26 cellular contexts compared by ENCODE assay signal in the genomic region with DNA sequence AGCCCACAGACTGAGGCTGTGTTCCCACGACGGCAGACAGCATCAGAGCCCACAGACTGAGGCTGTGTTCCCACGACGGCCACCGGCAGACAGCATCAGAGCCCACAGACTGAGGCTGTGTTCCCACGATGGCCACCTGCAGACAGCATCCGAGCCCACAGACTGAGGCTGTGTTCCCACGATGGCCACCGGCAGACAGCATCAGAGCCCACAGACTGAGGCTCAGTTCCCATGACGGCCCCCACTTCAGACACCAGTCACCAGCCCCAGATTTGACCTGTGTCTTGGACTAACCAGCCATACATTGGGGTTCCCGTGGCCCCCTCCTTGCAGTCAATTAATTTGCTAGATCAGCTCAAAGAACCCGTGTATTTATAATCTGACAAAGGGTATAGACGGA. TPM values are rescaled to one million over a fixed set of nuclear protein-coding genes. Genes with fewer than 3 reads are reported as not detected.
DNase-seq lines count a peak whose midpoint lies in the region; FAIRE-seq and TF ChIP-seq lines count a peak whose summit lies in the region.
"Had no signal": no experiment of that assay in that cellular context is flagged by ENCODE, and none has a peak within 500 bp of the region (broad histone marks: within the 10 kb centered on the region; RNA-seq: fewer than 3 reads in every experiment).

No MANE protein-coding gene starts in this region.

- peaks cover 0 to 2% of the 10 kb centered on the region in 2 donors for H3K4me1 ChIP-seq in neuronal stem cell (ENCODE audit: control insufficient read depth in 2 of 2, insufficient read depth in 1 of 2, low read depth in 1 of 2, low read length in 2 of 2)
- no peaks in the 10 kb centered on the region for H3K4me1 ChIP-seq in vagina
- H3K4me1 ChIP-seq: BE2C had no signal

- H2AK5ac ChIP-seq in neuronal stem cell (ENCODE audit: low read depth, low read length) = no peak overlapping the region

- peak; percentile 58 for FAIRE-seq in bronchial epithelial cell (lab: Jason Lieb, UNC)
- FAIRE-seq: D721Med, GM18507 had no signal

- H4K91ac ChIP-seq in neuronal stem cell (ENCODE audit: low read depth, low read length, poor library complexity) = no peak overlapping the region

- DNase-seq in activated CD8-positive, alpha-beta memory T cell treated with anti-CD3 and anti-CD28 coated beads for 24 hours = peak; percentile 21
- no peak for DNase-seq in activated CD8-positive, alpha-beta memory T cell treated with anti-CD3 and anti-CD28 coated beads, Interleukin-2, amount 50 U/mL, for 4 hours
- no peak for DNase-seq in bronchial epithelial cell (ENCODE audit: low read depth)
- DNase-seq in neuronal stem cell (ENCODE audit: low spot score) = no peak
- DNase-seq in vagina (ENCODE audit: extremely low spot score in 2 of 2) = peak; percentile 49 to 54
- DNase-seq in retina = no peak
- DNase-seq in stimulated activated CD4-positive, alpha-beta T cell treated with anti-CD3 and anti-CD28 coated beads, Interleukin-12 subunit alpha, Interleukin-12 subunit beta, amount 100 ng/mL, for 4 hours = no peak
- DNase-seq in foreskin fibroblast = no peak
- DNase-seq: ACHN; CD4-positive, alpha-beta T cell; NCI-H1694; NCI-H2029 treated with DMSO at 0.1 percent for 48 hours; NCI-H526 treated with DMSO at 0.1 percent for 48 hours; Right ventricle myocardium superior had no signal

- no peak overlapping the region for H3K4ac ChIP-seq in neuronal stem cell (ENCODE audit: low read length)

- no peak overlapping the region for H2BK120ac ChIP-seq in neuronal stem cell (ENCODE audit: low read depth, low read length)

- H2BK5ac ChIP-seq in neuronal stem cell (ENCODE audit: low read length) = no peak overlapping the region

- no peak overlapping the region for H3K18ac ChIP-seq in neuronal stem cell (ENCODE audit: low read length)

- H3K9ac ChIP-seq in neuronal stem cell (ENCODE audit: low read depth, low read length, poor library complexity) = no peak overlapping the region

- TF ChIP-seq CTCF in bronchial epithelial cell (IDR thresholded peaks at IDR 0.05; ENCODE audit: insufficient read depth, low read length, severe bottlenecking) (no peak), vagina (IDR thresholded peaks at IDR 0.05) (no peak), foreskin fibroblast (IDR thresholded peaks at IDR 0.05; ENCODE audit: low read depth, low read length) (no peak)

- H3K36me3 ChIP-seq in bronchial epithelial cell (ENCODE audit: control insufficient read depth, insufficient read depth, low read length) (no peaks in the 10 kb centered on the region), neuronal stem cell (replicated peaks in 1 of 2; ENCODE audit: control insufficient read depth in 2 of 2, insufficient read depth in 2 of 2, low read length in 2 of 2) (no peaks in the 10 kb centered on the region), vagina (no peaks in the 10 kb centered on the region)
- H3K36me3 ChIP-seq: BE2C, MG63, SJSA1 had no signal

- no peak overlapping the region for H3K4me3 ChIP-seq in bronchial epithelial cell (ENCODE audit: low read depth, low read length)
- no peak overlapping the region for H3K4me3 ChIP-seq in neuronal stem cell (ENCODE audit: low read length in 2 of 2)
- no peak overlapping the region for H3K4me3 ChIP-seq in vagina
- no peak overlapping the region for H3K4me3 ChIP-seq in foreskin fibroblast (ENCODE audit: low read depth in 1 of 2, low read length in 2 of 2)
- H3K4me3 ChIP-seq: MG63, SJSA1 had no signal

- TF ChIP-seq POLR2A in vagina (IDR thresholded peaks at IDR 0.05) = no peak

- no peak overlapping the region for H3K23ac ChIP-seq in neuronal stem cell (ENCODE audit: low read depth, low read length, poor library complexity)

- H3K79me1 ChIP-seq in neuronal stem cell (ENCODE audit: low read depth, low read length) = no peaks in the 10 kb centered on the region

- H2BK15ac ChIP-seq in neuronal stem cell (ENCODE audit: low read length) = peak overlapping the region; percentile 35

- intact Hi-C loops in vagina (cut with DNase I) = no loop called here

- no peak overlapping the region for H2BK12ac ChIP-seq in neuronal stem cell (ENCODE audit: low read length)

- H2AFZ ChIP-seq in neuronal stem cell (ENCODE audit: low read length) = no peak overlapping the region

- H3K27me3 ChIP-seq in bronchial epithelial cell (ENCODE audit: control insufficient read depth, insufficient read depth, low read length) (no peaks in the 10 kb centered on the region), neuronal stem cell (ENCODE audit: control insufficient read depth in 3 of 3, insufficient read depth in 3 of 3, low read depth in 1 of 3, low read length in 3 of 3) (no peaks in the 10 kb centered on the region), vagina (no peaks in the 10 kb centered on the region)
- H3K27me3 ChIP-seq: BE2C, MG63, SJSA1 had no signal

- no peak overlapping the region for H4K8ac ChIP-seq in neuronal stem cell (ENCODE audit: low read depth, low read length)

- H3K9me3 ChIP-seq in neuronal stem cell (replicated peaks in 1 of 2; ENCODE audit: control insufficient read depth in 2 of 2, insufficient read depth in 1 of 2, low read depth in 1 of 2, low read length in 2 of 2) = peaks cover 0 to 4% of the 10 kb centered on the region in 2 donors
- H3K9me3 ChIP-seq in vagina = peaks cover 5% of the 10 kb centered on the region
- H3K9me3 ChIP-seq: BE2C, MG63, SJSA1 had no signal

- no peak overlapping the region for H3K4me2 ChIP-seq in neuronal stem cell (ENCODE audit: insufficient read depth, low read length, poor library complexity, severe bottlenecking)

- no CpG with 5 or more reads among the region's 13 CpGs for WGBS in neuronal stem cell (ENCODE audit: extremely low coverage in 2 of 2, insufficient read length in 2 of 2, insufficient replicate concordance in 1 of 2), 2 donors

- H3K27ac ChIP-seq in neuronal stem cell (replicated peaks; ENCODE audit: low read length) (no peak overlapping the region), vagina (no peak overlapping the region)
- H3K27ac ChIP-seq: 22Rv1, HL-60, SJSA1 had no signal

- H3K14ac ChIP-seq in neuronal stem cell (ENCODE audit: low read length) = no peak overlapping the region

RNA-seq across cellular contexts. Expression of gene SNTG2, which starts 57.8 kb away (rescaled TPM):
- total RNA-seq in bronchial epithelial cell (not detected in 2 replicates), vagina (11.8 TPM)
- polyA plus RNA-seq in neuronal stem cell (2013, experiment 1 of 2) = 2.0 TPM
- polyA plus RNA-seq in neuronal stem cell (2013, experiment 2 of 2) = 1.6 TPM
- total RNA-seq: Daoy, G401, H4, LHCN-M2, NCI-H460 had no signal

Comparison
In these comparisons a context has a peak if more than half of its experiments do, and no peak if none do; other contexts are left out.
1. DNase-seq: peak in activated CD8-positive, alpha-beta memory T cell treated with anti-CD3 and anti-CD28 coated beads for 24 hours (single experiment) and vagina (2 of 2); none in activated CD8-positive, alpha-beta memory T cell treated with anti-CD3 and anti-CD28 coated beads, Interleukin-2, amount 50 U/mL, for 4 hours (single experiment), bronchial epithelial cell (single experiment), neuronal stem cell (single experiment), retina (single experiment), stimulated activated CD4-positive, alpha-beta T cell treated with anti-CD3 and anti-CD28 coated beads, Interleukin-12 subunit alpha, Interleukin-12 subunit beta, amount 100 ng/mL, for 4 hours (single experiment) and foreskin fibroblast (0 of 2).
2. RNA of gene SNTG2, which starts 57.8 kb away (total RNA-seq): 11.8 TPM in vagina (single experiment); not detected in bronchial epithelial cell; every median in the first group is over 10 times any median in the second.